Comparison of ENCODE assay signal across 8 cellular contexts in genomic region chr5:177554474-177555111, GRCh38. TPM values are rescaled to one million over a fixed set of nuclear protein-coding genes. Genes with fewer than 3 reads are reported as not detected.
DNase-seq lines count a peak whose midpoint lies in the region; ATAC-seq and TF ChIP-seq lines count a peak whose summit lies in the region.

TSS of gene FAM193B (minus strand) at chr5:177554563. CDS start at chr5:177554458, 105 bp downstream.

- peaks cover 4% of the 10 kb centered on the region; the same call in 1 of the 2 replicates for H3K36me3 ChIP-seq in GM06990 (ENCODE audit: control insufficient read depth, insufficient read depth, low read length)

- H3K27ac Mint-ChIP-seq in activated naive CD4-positive, alpha-beta T cell treated with anti-CD3 and anti-CD28 coated beads, Interleukin-2, amount 50 U/mL, for 24 hours = peak within 1 kb of the TSS; percentile 89

- CTCF ChIA-PET in HEK293T (lab: Yijun Ruan, JAX) = no interaction called here

- H3K4me1 Mint-ChIP-seq in activated naive CD4-positive, alpha-beta T cell treated with anti-CD3 and anti-CD28 coated beads, Interleukin-2, amount 50 U/mL, for 24 hours = peaks cover 32% of the 10 kb centered on the region

- no peaks in the 10 kb centered on the region for H3K27me3 ChIP-seq in GM06990 (replicated peaks; ENCODE audit: control insufficient read depth, insufficient read depth, low read length)

- H3K36me3 Mint-ChIP-seq in activated naive CD4-positive, alpha-beta T cell treated with anti-CD3 and anti-CD28 coated beads, Interleukin-2, amount 50 U/mL, for 24 hours = no peaks in the 10 kb centered on the region

- ATAC-seq in SK-N-SH treated with all-trans-retinoic acid at 6 μM for 48 hours (peak; percentile 87), omental fat pad (ENCODE audit: low FRiP score) (peak; percentile 92)

- POLR2A ChIA-PET in HEK293T (lab: Yijun Ruan, JAX) = interaction anchor here (1.6 kb wide), 1 partner anchor 38 kb away, joined by 6 read pairs; the partner anchor contains the start of gene TMED9

- peak within 1 kb of the TSS; percentile 49 for H3K27ac ChIP-seq in temporal lobe (ENCODE audit: low read depth, low read length)

- TF ChIP-seq CTCF in GM06990 (IDR thresholded peaks at IDR 0.05; ENCODE audit: insufficient read depth, low read length, poor library complexity, severe bottlenecking) = peak; percentile 29
- TF ChIP-seq CTCF in omental fat pad (IDR thresholded peaks at IDR 0.05) = no peak

- H3K27me3 Mint-ChIP-seq in activated naive CD4-positive, alpha-beta T cell treated with anti-CD3 and anti-CD28 coated beads, Interleukin-2, amount 50 U/mL, for 24 hours = no peaks in the 10 kb centered on the region

- peak within 1 kb of the TSS; percentile 92 for H3K4me3 Mint-ChIP-seq in activated naive CD4-positive, alpha-beta T cell treated with anti-CD3 and anti-CD28 coated beads, Interleukin-2, amount 50 U/mL, for 24 hours

- H3K4me3 ChIP-seq in GM06990 (replicated peaks; ENCODE audit: low read depth, low read length) = peak within 1 kb of the TSS; percentile 77

- no peaks in the 10 kb centered on the region for H3K9me3 Mint-ChIP-seq in activated naive CD4-positive, alpha-beta T cell treated with anti-CD3 and anti-CD28 coated beads, Interleukin-2, amount 50 U/mL, for 24 hours

- DNase-seq in GM06990 (ENCODE audit: extremely low read depth, insufficient read length) (peak; percentile 94), HEK293T (ENCODE audit: extremely low spot score) (peak; percentile 99), NAMALWA (ENCODE audit: low spot score) (peak; percentile 95), glomerular endothelial cell (ENCODE audit: extremely low read depth, low read depth, low spot score) (peak; percentile 25), omental fat pad (ENCODE audit: low spot score) (peak; percentile 80)

TF ChIP-seq in HEK293T, 16 proteins besides CTCF, POLR2A, EP300 and RAD21:
- TF ChIP-seq FOXK2 (IDR thresholded peaks at IDR 0.05) = no peak
- 0 out of 2 replicates have a peak, but pooled peaks have one; percentile 9 for TF ChIP-seq FOXM1 (IDR thresholded peaks at IDR 0.05; ENCODE audit: borderline replicate concordance)
- 0 out of 2 replicates have a peak, but pooled peaks have one; percentile 19 for TF ChIP-seq ARNT (IDR thresholded peaks at IDR 0.05)
- no peak for TF ChIP-seq CTBP1 (IDR thresholded peaks at IDR 0.05; ENCODE audit: borderline replicate concordance)
- TF ChIP-seq L3MBTL2 (conservative IDR thresholded peaks at IDR 0.05) = peak; percentile 83
- no peak for TF ChIP-seq ELF4 (IDR thresholded peaks at IDR 0.05)
- no peak for TF ChIP-seq ZNF384 (IDR thresholded peaks at IDR 0.05)
- no peak for TF ChIP-seq FOXA1 (IDR thresholded peaks at IDR 0.05)
TF ChIP-seq in HEK293T: peak in this region for 3.

TF ChIP-seq in SK-N-SH treated with all-trans-retinoic acid at 6 μM for 48 hours, 23 proteins besides CTCF, POLR2A, EP300 and RAD21:
- no peak for TF ChIP-seq PPARA (CRISPR knock-in tag; IDR thresholded peaks at IDR 0.05; ENCODE audit: borderline replicate concordance)
- TF ChIP-seq PATZ1 (CRISPR knock-in tag; IDR thresholded peaks at IDR 0.05; ENCODE audit: borderline replicate concordance) = 0 out of 2 replicates have a peak, but pooled peaks have one; percentile 50
- TF ChIP-seq POU6F1 (CRISPR knock-in tag; IDR thresholded peaks at IDR 0.05; ENCODE audit: borderline replicate concordance, low read depth) = no peak
- no peak for TF ChIP-seq ESRRG (CRISPR knock-in tag; IDR thresholded peaks at IDR 0.05)

RNA-seq across cellular contexts. Expression of gene FAM193B, which starts in this region (rescaled TPM):
- total RNA-seq in glomerular endothelial cell (30.2 and 55.1 TPM in 2 replicates), omental fat pad (10 to 100 TPM; 43.3 to 92.5 (median 50.9) TPM), temporal lobe (35.7 TPM)

Comparison
In these comparisons a context has a peak if more than half of its experiments do, and no peak if none do; other contexts are left out.
1. Peak in every context shown above with its lines: DNase-seq, ATAC-seq, H3K4me3 ChIP-seq and H3K27ac ChIP-seq.
2. DNase-seq: peak in every context shown above with its lines; median percentile 99 in HEK293T; 95 in NAMALWA; 94 in GM06990; 80 in omental fat pad; 25 in glomerular endothelial cell.